ENCODE assay signal across 8 cellular contexts in genomic region chr20:309841-310644, GRCh38. TPM values are rescaled to one million over a fixed set of nuclear protein-coding genes. Genes with fewer than 3 reads are reported as not detected.
A peak's percentile ranks its signal among the peaks of the same experiment; 100 is the strongest.
DNase-seq lines count a peak whose midpoint lies in the region; ATAC-seq and TF ChIP-seq lines count a peak whose summit lies in the region.

No MANE protein-coding gene starts in this region.

- H3K36me3 Mint-ChIP-seq in activated naive CD8-positive, alpha-beta T cell = no peaks in the 10 kb centered on the region

- H3K27me3 Mint-ChIP-seq in activated naive CD8-positive, alpha-beta T cell = no peaks in the 10 kb centered on the region

- peaks cover 15% of the 10 kb centered on the region for H3K4me1 Mint-ChIP-seq in activated naive CD8-positive, alpha-beta T cell (ENCODE audit: low read depth)

- peak overlapping the region; percentile 95 for H3K14ac ChIP-seq in IMR-90 (replicated peaks; ENCODE audit: low read depth, low read length)

- CTCF ChIA-PET in IMR-90 (lab: Yijun Ruan, JAX) = interaction anchor here (0.6 to 0.8 kb wide), 2 partner anchors 11 to 29 kb away, joined by 3 to 7 read pairs; no protein-coding TSS in a partner anchor

- dilution Hi-C loops in IMR-90 (cut with HindIII; ENCODE audit: low sequenced_read_pairs, unreplicated experiment) = no loop called here

- H2AFZ ChIP-seq in IMR-90 (replicated peaks; ENCODE audit: low read length, poor library complexity) = peak overlapping the region; percentile 85

- peak overlapping the region; percentile 93 for H2BK120ac ChIP-seq in IMR-90 (ENCODE audit: low read depth, low read length)

- peak overlapping the region; percentile 64 for H3K27ac Mint-ChIP-seq in activated naive CD8-positive, alpha-beta T cell

- TF ChIP-seq CTCF in IMR-90 (conservative IDR thresholded peaks at IDR 0.05; ENCODE audit: low read depth, low read length) = no peak
- TF ChIP-seq CTCF in testis (IDR thresholded peaks at IDR 0.05) = peak in 1 of 3 experiments; percentile 9

- peak overlapping the region; percentile 75 for H3K56ac ChIP-seq in IMR-90 (ENCODE audit: extremely low read depth, insufficient read depth, low read length)

- no peaks in the 10 kb centered on the region for H3K9me3 Mint-ChIP-seq in activated naive CD8-positive, alpha-beta T cell (ENCODE audit: low read depth)

- H3K79me1 ChIP-seq in IMR-90 (ENCODE audit: low read depth in 1 of 2, low read length in 2 of 2) = peaks cover 0 to 4% of the 10 kb centered on the region in 2 experiments; a peak in 1 of 4 replicates

- H3K9me3 ChIP-seq in IMR-90 (ENCODE audit: control insufficient read depth, insufficient read depth, low read length) = no peaks in the 10 kb centered on the region
- no peaks in the 10 kb centered on the region for H3K9me3 ChIP-seq in SJSA1 (replicated peaks)
- no peaks in the 10 kb centered on the region for H3K9me3 ChIP-seq in testis

- H2BK5ac ChIP-seq in IMR-90 (ENCODE audit: low read depth, low read length, poor library complexity, severe bottlenecking) = peak overlapping the region; percentile 94

- no peaks in the 10 kb centered on the region for H3K36me3 ChIP-seq in IMR-90 (ENCODE audit: control insufficient read depth, insufficient read depth, low read length)
- no peaks in the 10 kb centered on the region for H3K36me3 ChIP-seq in SJSA1
- no peaks in the 10 kb centered on the region for H3K36me3 ChIP-seq in testis (ENCODE audit: low read depth, missing control alignments)

- H3K4me2 ChIP-seq in IMR-90 (ENCODE audit: low read depth, low read length) = peak overlapping the region; percentile 88

- H4K8ac ChIP-seq in IMR-90 (ENCODE audit: low read depth in 2 of 2, low read length in 2 of 2) = peak overlapping the region; percentile 45 to 85

- H4K5ac ChIP-seq in IMR-90 (ENCODE audit: low read depth, low read length) = peak overlapping the region; percentile 87

- peak overlapping the region; percentile 9 for H2AK5ac ChIP-seq in IMR-90 (ENCODE audit: low read depth, low read length)

- peak overlapping the region; percentile 82 for H3K18ac ChIP-seq in IMR-90 (ENCODE audit: low read depth, low read length)

- peak overlapping the region; percentile 95 for H3K23ac ChIP-seq in IMR-90 (ENCODE audit: low read depth, low read length)

- intact Hi-C loops in IMR-90 (cut with micrococcal nuclease) (loop anchor here (2.0 kb wide), 1 partner anchor 13 kb away; the partner anchor contains the start of gene ZCCHC3), head of caudate nucleus (cut with DNase I) (no loop called here), testis (cut with DNase I; ENCODE audit: low total_unique reads) (no loop called here)

- POLR2A ChIA-PET in IMR-90 (lab: Charles Lee; ENCODE audit: unreplicated experiment) = interaction anchor here (1.1 kb wide), 1 partner anchor 12 kb away, joined by 5 read pairs; no protein-coding TSS in a partner anchor

- peak overlapping the region; percentile 86 for H3K4me3 Mint-ChIP-seq in activated naive CD8-positive, alpha-beta T cell

- H3K9me1 ChIP-seq in IMR-90 (ENCODE audit: insufficient read depth, low read length) = peaks cover 7% of the 10 kb centered on the region; the same call in 1 of the 2 replicates

- H2BK20ac ChIP-seq in IMR-90 (ENCODE audit: low read depth, low read length) = peak overlapping the region; percentile 75

- H2AK9ac ChIP-seq in IMR-90 (replicated peaks; ENCODE audit: low read depth, low read length, poor library complexity) = peak overlapping the region; percentile 70

- in situ Hi-C loops in IMR-90 (cut with MboI; ENCODE audit: low sequenced_read_pairs) = no loop called here

- TF ChIP-seq POLR2A in IMR-90 (IDR thresholded peaks at IDR 0.05; ENCODE audit: low read depth, low read length) (peak; percentile 31; the same call in 1 of the 2 replicates), testis (IDR thresholded peaks at IDR 0.05) (no peak)

- H2BK15ac ChIP-seq in IMR-90 (ENCODE audit: low read depth, low read length) = peak overlapping the region; percentile 61; the same call in 2 of the 3 replicates

- peaks cover 9% of the 10 kb centered on the region for H3K4me1 ChIP-seq in IMR-90 (ENCODE audit: control insufficient read depth, insufficient read depth, low read length)
- H3K4me1 ChIP-seq in SJSA1 (replicated peaks) = peaks cover 23% of the 10 kb centered on the region
- peaks cover 4% of the 10 kb centered on the region for H3K4me1 ChIP-seq in testis

- no peaks in the 10 kb centered on the region for H3K27me3 ChIP-seq in IMR-90 (ENCODE audit: control insufficient read depth, insufficient read depth, low read length)
- no peaks in the 10 kb centered on the region for H3K27me3 ChIP-seq in SJSA1 (replicated peaks)
- no peaks in the 10 kb centered on the region for H3K27me3 ChIP-seq in testis

- H3K4ac ChIP-seq in IMR-90 (ENCODE audit: low read depth, low read length) = peak overlapping the region; percentile 94

- 0% methylated on average over 10 of the region's 31 CpGs; no CpG with 5 or more reads in 1 of the 2 experiments for WGBS in IMR-90 (ENCODE audit: extremely low coverage in 2 of 2, insufficient read length in 1 of 2), 2 experiments
- 1 to 2% methylated on average over 31 of the region's 31 CpGs for WGBS in testis, 2 donors

- no peaks in the 10 kb centered on the region for H4K20me1 ChIP-seq in IMR-90 (ENCODE audit: insufficient read depth, low read length)

- H3K9ac ChIP-seq in IMR-90 (ENCODE audit: low read depth, low read length) = peak overlapping the region; percentile 44

- ATAC-seq in GM21528 (IDR thresholded peaks at IDR 0.05; ENCODE audit: low FRiP score, unreplicated experiment) (peak; percentile 98), IMR-90 (ENCODE audit: low read depth) (peak; percentile 99)

- peak overlapping the region; percentile 41 for H3K4me3 ChIP-seq in IMR-90 (ENCODE audit: insufficient read depth, low read depth, low read length)
- peak overlapping the region; percentile 36 for H3K4me3 ChIP-seq in SJSA1
- peak overlapping the region; percentile 53 to 68 for H3K4me3 ChIP-seq in testis

- TF ChIP-seq RAD21 in IMR-90 (IDR thresholded peaks at IDR 0.05; ENCODE audit: low read length) = no peak

- no TSS peak for BruUV-seq in IMR-90 (replicated peaks; lab: Mats Ljungman, UMichigan)

- H3K27ac ChIP-seq in IMR-90 (ENCODE audit: insufficient read depth, low read length) (peak overlapping the region; percentile 82), SJSA1 (peak overlapping the region; percentile 93), testis (peak overlapping the region; percentile 60 to 89)

- DNase-seq in DMS 273 treated with DMSO at 0.1 percent for 48 hours (lab: John Stamatoyannopoulos, UW) (peak; percentile 56), IMR-90 (peak; percentile 99), SJSA1 (ENCODE audit: low read depth in 1 of 2, low spot score in 2 of 2) (peak; percentile 78 to 96), head of caudate nucleus (peak; percentile 99 to 100 (median 100)), occipital lobe (lab: John Stamatoyannopoulos, UW) (peak; percentile 99), testis (peak; percentile 100)

- peak overlapping the region; percentile 88 for H4K91ac ChIP-seq in IMR-90 (ENCODE audit: insufficient read depth, low read depth, low read length)

TF ChIP-seq in IMR-90, 13 proteins besides CTCF, POLR2A, EP300 and RAD21 (continues in another document):
- TF ChIP-seq SMC3 (IDR thresholded peaks at IDR 0.05; ENCODE audit: low read depth, low read length) = no peak
- no peak; the same call in 1 of the 2 replicates for TF ChIP-seq MXI1 (IDR thresholded peaks at IDR 0.05; ENCODE audit: borderline replicate concordance, low read depth, low read length)
- TF ChIP-seq RCOR1 (IDR thresholded peaks at IDR 0.05; ENCODE audit: insufficient replicate concordance, low read length) = no peak
- TF ChIP-seq FOS (IDR thresholded peaks at IDR 0.05; ENCODE audit: low read depth, low read length) = no peak
- peak; percentile 43; the same call in 1 of the 2 replicates for TF ChIP-seq RFX5 (IDR thresholded peaks at IDR 0.05; ENCODE audit: low read depth, low read length)

RNA-seq across cellular contexts. Expression of gene ZCCHC3, which starts 12.7 kb away (rescaled TPM):
- total RNA-seq in IMR-90 (2012; rRNA removed) = 10.9 and 13.9 TPM in 2 replicates
- 8.2 and 8.8 TPM in 2 replicates for polyA plus RNA-seq in IMR-90 (2012; rRNA removed)
- 7.4 and 8.5 TPM in 2 replicates for polyA plus RNA-seq in IMR-90 (2012; cell fraction: cytosol; rRNA removed)
- 5.2 and 7.5 TPM in 2 replicates for polyA plus RNA-seq in IMR-90 (2012; cell fraction: nucleus; rRNA removed; ENCODE audit: low replicate concordance)
- 25.2 and 29.4 TPM in 2 replicates for total RNA-seq in SJSA1 (2014; rRNA removed; shearing (Covaris generic))
- total RNA-seq in occipital lobe = 27.0 TPM
- 10 to 100 TPM; 29.1 to 34.9 TPM for total RNA-seq in testis
- 21.2 TPM for polyA plus RNA-seq in testis (ENCODE audit: insufficient read depth, low read depth, low replicate concordance)

RNA-seq across cellular contexts. Expression of gene SOX12, which starts 15.3 kb away (rescaled TPM):
- total RNA-seq in IMR-90 (2012; rRNA removed) (1.1 TPM in 2 replicates), occipital lobe (9.4 TPM), testis (10 to 100 TPM; 19.2 to 23.8 TPM)
- polyA plus RNA-seq in IMR-90 (2012; rRNA removed) (6.2 and 6.4 TPM in 2 replicates), testis (ENCODE audit: insufficient read depth, low read depth, low replicate concordance) (13.4 TPM)
- 9.7 and 10.0 TPM in 2 replicates for polyA plus RNA-seq in IMR-90 (2012; cell fraction: cytosol; rRNA removed)
- polyA plus RNA-seq in IMR-90 (2012; cell fraction: nucleus; rRNA removed; ENCODE audit: low replicate concordance) = 15.8 and 22.6 TPM in 2 replicates
- total RNA-seq in SJSA1 (2014; rRNA removed; shearing (Covaris generic)) = 3.6 TPM in 2 replicates

RNA-seq across cellular contexts. Expression of gene C20orf96, which starts 19.5 kb away (rescaled TPM):
- total RNA-seq in IMR-90 (2012; rRNA removed) (1.1 and 2.0 TPM in 2 replicates), occipital lobe (3.3 TPM), testis (10 to 100 TPM; 16.7 to 32.0 TPM)
- polyA plus RNA-seq in IMR-90 (2012; rRNA removed) (9.4 and 9.8 TPM in 2 replicates), testis (ENCODE audit: insufficient read depth, low read depth, low replicate concordance) (46.3 TPM)
- polyA plus RNA-seq in IMR-90 (2012; cell fraction: cytosol; rRNA removed) = 4.7 and 4.8 TPM in 2 replicates
- polyA plus RNA-seq in IMR-90 (2012; cell fraction: nucleus; rRNA removed; ENCODE audit: low replicate concordance) = 15.6 and 30.1 TPM in 2 replicates
- 0.58 and 0.85 TPM in 2 replicates for total RNA-seq in SJSA1 (2014; rRNA removed; shearing (Covaris generic))

RNA-seq across cellular contexts. Expression of gene NRSN2, which starts 36.9 kb away (rescaled TPM):
- 9.9 and 17.5 TPM in 2 replicates for total RNA-seq in IMR-90 (2012; rRNA removed)
- 75.1 and 101 TPM in 2 replicates for polyA plus RNA-seq in IMR-90 (2012; rRNA removed)
- polyA plus RNA-seq in IMR-90 (2012; cell fraction: cytosol; rRNA removed) = 67.5 and 73.6 TPM in 2 replicates
- 35.0 and 62.6 TPM in 2 replicates for polyA plus RNA-seq in IMR-90 (2012; cell fraction: nucleus; rRNA removed; ENCODE audit: low replicate concordance)
- total RNA-seq in SJSA1 (2014; rRNA removed; shearing (Covaris generic)) = 37.5 and 43.1 TPM in 2 replicates
- total RNA-seq in occipital lobe = 27.0 TPM
- 10 to 100 TPM; 62.4 to 79.0 TPM for total RNA-seq in testis
- polyA plus RNA-seq in testis (ENCODE audit: insufficient read depth, low read depth, low replicate concordance) = 49.4 TPM

RNA-seq across cellular contexts. Expression of gene DEFB132, which starts 52.5 kb away (rescaled TPM):
- not detected in 2 replicates for total RNA-seq in IMR-90 (2012; rRNA removed)
- not detected in 2 replicates for polyA plus RNA-seq in IMR-90 (2012; rRNA removed)
- polyA plus RNA-seq in IMR-90 (2012; cell fraction: cytosol; rRNA removed) = not detected in 2 replicates
- not detected in 2 replicates for polyA plus RNA-seq in IMR-90 (2012; cell fraction: nucleus; rRNA removed; ENCODE audit: low replicate concordance)
- not detected in 2 replicates for total RNA-seq in SJSA1 (2014; rRNA removed; shearing (Covaris generic))
- total RNA-seq in occipital lobe = not detected
- total RNA-seq in testis = not detected
- not detected for polyA plus RNA-seq in testis (ENCODE audit: insufficient read depth, low read depth, low replicate concordance)

Comparison
In these comparisons a context has a peak if more than half of its experiments do, and no peak if none do; other contexts are left out.
1. Peak in every context shown above with its lines: DNase-seq, ATAC-seq, H3K4me3 ChIP-seq and H3K27ac ChIP-seq.